ENCODE assay signal across 13 cellular contexts in genomic region chr6:116267879-116268588, GRCh38. TPM values are rescaled to one million over a fixed set of nuclear protein-coding genes. Genes with fewer than 3 reads are reported as not detected.
DNase-seq lines count a peak whose midpoint lies in the region; ATAC-seq and TF ChIP-seq lines count a peak whose summit lies in the region.
"Had no signal": no experiment of that assay in that cellular context is flagged by ENCODE, and none has a peak within 500 bp of the region (broad histone marks: within the 10 kb centered on the region; RNA-seq: fewer than 3 reads in every experiment).

No MANE protein-coding gene starts in this region.

- H3K36me3 ChIP-seq in ACC112 (ENCODE audit: insufficient read depth, low read length) (peaks cover 2% of the 10 kb centered on the region; the same call in 1 of the 2 replicates), MM.1S (replicated peaks; ENCODE audit: insufficient read depth, low read length) (no peaks in the 10 kb centered on the region)
- H3K36me3 ChIP-seq: WERI-Rb-1 had no signal

- H3K27me3 ChIP-seq in ACC112 (ENCODE audit: insufficient read depth, low read length) (no peaks in the 10 kb centered on the region), MM.1S (replicated peaks; ENCODE audit: insufficient read depth, low read length) (no peaks in the 10 kb centered on the region), H9 (ENCODE audit: insufficient read depth, low read length) (no peaks in the 10 kb centered on the region)
- H3K27me3 ChIP-seq: BE2C had no signal

- no peak overlapping the region for H4K5ac ChIP-seq in H9 (ENCODE audit: insufficient read length, low read depth, low read length)

- H3K18ac ChIP-seq in H9 (ENCODE audit: insufficient read length, low read depth, low read length) = no peak overlapping the region

- H3K4me1 Mint-ChIP-seq in activated T-helper 17 cell treated with anti-CD3 and anti-CD28 coated beads, Interleukin-2, amount 50 U/mL, for 72 hours = peaks cover 21% of the 10 kb centered on the region
- peaks cover 21 to 24% of the 10 kb centered on the region in 2 experiments for H3K4me1 Mint-ChIP-seq in H9

- no peaks in the 10 kb centered on the region for H3K79me1 ChIP-seq in H9 (ENCODE audit: insufficient read depth, low read depth, low read length, poor library complexity, severe bottlenecking)

- peak overlapping the region; percentile 26 for H3K4me3 Mint-ChIP-seq in activated T-helper 17 cell treated with anti-CD3 and anti-CD28 coated beads, Interleukin-2, amount 50 U/mL, for 72 hours
- no peak overlapping the region for H3K4me3 Mint-ChIP-seq in H9

- no peak overlapping the region for H3K14ac ChIP-seq in H9 (ENCODE audit: insufficient read depth, low read length)

- H3T11ph ChIP-seq in H9 (ENCODE audit: low read length) = no peak overlapping the region

- H3F3A ChIP-seq in MM.1S (ENCODE audit: insufficient read depth, low read length) = no peaks in the 10 kb centered on the region

- H3K23ac ChIP-seq in H9 (ENCODE audit: insufficient read length, low read depth, low read length) = no peak overlapping the region

- no peaks in the 10 kb centered on the region for H3K23me2 ChIP-seq in H9 (ENCODE audit: insufficient read length, low read depth, low read length, poor library complexity, severe bottlenecking)

- no peak overlapping the region for H2BK12ac ChIP-seq in H9 (ENCODE audit: insufficient read length, low read depth, low read length)

- H3K27ac ChIP-seq in ACC112 (ENCODE audit: low read depth, low read length) (peak overlapping the region; percentile 9; the same call in 1 of the 2 replicates), MM.1S (ENCODE audit: low read length) (no peak overlapping the region), H9 (ENCODE audit: insufficient read length, low read depth, low read length) (no peak overlapping the region)
- H3K27ac ChIP-seq: WERI-Rb-1 had no signal

- H4K8ac ChIP-seq in H9 (replicated peaks; ENCODE audit: insufficient read length, low read depth, low read length) = no peak overlapping the region

- TF ChIP-seq CTCF in MM.1S (IDR thresholded peaks at IDR 0.05; ENCODE audit: low read length) (no peak), H9 (conservative IDR thresholded peaks at IDR 0.05) (no peak)

- no peak overlapping the region for H3K4me3 ChIP-seq in ACC112 (ENCODE audit: low read depth, low read length)
- no peak overlapping the region for H3K4me3 ChIP-seq in MM.1S (ENCODE audit: low read length)

- H3K27me3 Mint-ChIP-seq in activated T-helper 17 cell treated with anti-CD3 and anti-CD28 coated beads, Interleukin-2, amount 50 U/mL, for 72 hours = no peaks in the 10 kb centered on the region
- no peaks in the 10 kb centered on the region for H3K27me3 Mint-ChIP-seq in H9 (ENCODE audit: low read depth)

- ATAC-seq in GM18867 (IDR thresholded peaks at IDR 0.05; ENCODE audit: unreplicated experiment) = peak; percentile 12
- peak; percentile 29 for ATAC-seq in HG02970 (IDR thresholded peaks at IDR 0.05; ENCODE audit: low FRiP score, unreplicated experiment)
- peak; percentile 65 for ATAC-seq in activated T-helper 17 cell treated with anti-CD3 and anti-CD28 coated beads, Interleukin-2, amount 50 U/mL, for 72 hours (replicated peaks)

- no peak overlapping the region for H2AFZ ChIP-seq in ACC112 (ENCODE audit: low read length, unreplicated experiment)
- no peak overlapping the region for H2AFZ ChIP-seq in MM.1S (ENCODE audit: low read length)
- H2AFZ ChIP-seq in H9 (ENCODE audit: low read length) = no peak overlapping the region
- H2AFZ ChIP-seq: parathyroid adenoma had no signal

- H3K27ac Mint-ChIP-seq in activated T-helper 17 cell treated with anti-CD3 and anti-CD28 coated beads, Interleukin-2, amount 50 U/mL, for 72 hours = peak overlapping the region; percentile 39
- no peak overlapping the region for H3K27ac Mint-ChIP-seq in H9

- no peaks in the 10 kb centered on the region for H3K9me3 Mint-ChIP-seq in activated T-helper 17 cell treated with anti-CD3 and anti-CD28 coated beads, Interleukin-2, amount 50 U/mL, for 72 hours
- H3K9me3 Mint-ChIP-seq in H9 = no peaks in the 10 kb centered on the region; a peak in 2 of 5 replicates

- no peak overlapping the region for H2BK5ac ChIP-seq in H9 (ENCODE audit: insufficient read length, low read length)

- no peaks in the 10 kb centered on the region for H3K9me2 ChIP-seq in MM.1S (replicated peaks; ENCODE audit: insufficient read depth, low read length)

- H2BK120ac ChIP-seq in H9 (ENCODE audit: low read depth, low read length, poor library complexity, severe bottlenecking) = no peak overlapping the region

- H3K9ac ChIP-seq in MM.1S (ENCODE audit: low read length) (no peak overlapping the region), H9 (ENCODE audit: extremely low read depth, insufficient read length, low read length) (no peak overlapping the region)
- H3K9ac ChIP-seq: parathyroid adenoma had no signal

- H4K91ac ChIP-seq in H9 (ENCODE audit: insufficient read length, low read depth, low read length) = no peak overlapping the region

- no peaks in the 10 kb centered on the region for H4K20me1 ChIP-seq in MM.1S (ENCODE audit: insufficient read depth, low read length)
- no peaks in the 10 kb centered on the region for H4K20me1 ChIP-seq in H9 (ENCODE audit: control insufficient read depth, insufficient read depth, insufficient read length)

- H3K9me3 ChIP-seq in MM.1S (replicated peaks; ENCODE audit: insufficient read depth, low read length) (no peaks in the 10 kb centered on the region), H9 (ENCODE audit: control insufficient read depth, low read depth, low read length) (no peaks in the 10 kb centered on the region)
- H3K9me3 ChIP-seq: BE2C had no signal

- no peak overlapping the region for H3K56ac ChIP-seq in H9 (ENCODE audit: insufficient read length, low read depth, low read length)

- peaks cover 41% of the 10 kb centered on the region for H3K36me3 Mint-ChIP-seq in activated T-helper 17 cell treated with anti-CD3 and anti-CD28 coated beads, Interleukin-2, amount 50 U/mL, for 72 hours (ENCODE audit: low read depth)
- H3K36me3 Mint-ChIP-seq in H9 (ENCODE audit: insufficient read depth in 1 of 3, low read depth in 3 of 3) = no peaks in the 10 kb centered on the region; a peak in 3 of 7 replicates

- H2BK15ac ChIP-seq in H9 (ENCODE audit: low read depth, low read length) = no peak overlapping the region

- H2BK20ac ChIP-seq in H9 (ENCODE audit: low read depth, low read length, poor library complexity, severe bottlenecking) = no peak overlapping the region

- H3K4me1 ChIP-seq in ACC112 (ENCODE audit: control insufficient read depth, insufficient read depth, low read length, unreplicated experiment) (peaks cover 38% of the 10 kb centered on the region), MM.1S (ENCODE audit: low read length) (no peaks in the 10 kb centered on the region), H9 (ENCODE audit: insufficient read depth, low read length) (peaks cover 5% of the 10 kb centered on the region; the same call in 1 of the 2 replicates)
- H3K4me1 ChIP-seq: BE2C, parathyroid adenoma had no signal

- H3K79me2 ChIP-seq in ACC112 (ENCODE audit: control insufficient read depth, insufficient read depth, low read length, unreplicated experiment) (no peaks in the 10 kb centered on the region), MM.1S (ENCODE audit: low read length) (no peaks in the 10 kb centered on the region), H9 (ENCODE audit: insufficient read depth, low read length) (no peaks in the 10 kb centered on the region)

- no peak overlapping the region for H2AK5ac ChIP-seq in H9 (ENCODE audit: insufficient read length, low read length)

- no peak overlapping the region for H3K4ac ChIP-seq in H9 (ENCODE audit: low read depth, low read length)

- no peak for DNase-seq in superior temporal gyrus (ENCODE audit: extremely low spot score)
- DNase-seq in MM.1S = no peak
- DNase-seq in NCI-H1417 treated with DMSO at 0.1 percent for 48 hours (lab: John Stamatoyannopoulos, UW) = no peak
- DNase-seq in H9 = no peak
- DNase-seq: BE2C; left ventricle myocardium superior; stimulated activated CD4-positive, alpha-beta T cell treated with anti-CD3 and anti-CD28 coated beads, Interleukin-4, amount 100 ng/mL, for 4 hours; WERI-Rb-1 had no signal

- H3K4me2 ChIP-seq in MM.1S (ENCODE audit: low read depth, low read length) = no peak overlapping the region
- H3K4me2 ChIP-seq in H9 (ENCODE audit: insufficient read depth, insufficient read length, low read length) = no peak overlapping the region

- no CpG with 5 or more reads among the region's 3 CpGs for WGBS in H9 (ENCODE audit: extremely low coverage, insufficient read length, low lambda C conversion rate)

RNA-seq across cellular contexts. Expression of gene TSPYL1, which starts 11.7 kb away (rescaled TPM):
- total RNA-seq in activated T-helper 17 cell treated with anti-CD3 and anti-CD28 coated beads, Interleukin-2, amount 50 U/mL, for 72 hours = 10 to 100 TPM; 47.9 to 64.6 TPM
- total RNA-seq in H9 (2021) = 75.3 and 76.8 TPM in 2 replicates

RNA-seq across cellular contexts. Expression of gene TSPYL4, which starts 14.2 kb away (rescaled TPM):
- total RNA-seq in activated T-helper 17 cell treated with anti-CD3 and anti-CD28 coated beads, Interleukin-2, amount 50 U/mL, for 72 hours = 10 to 100 TPM; 10.3 to 13.1 TPM
- 18.9 and 19.0 TPM in 2 replicates for total RNA-seq in H9 (2021)

Comparison
In these comparisons a context has a peak if more than half of its experiments do, and no peak if none do; other contexts are left out.
1. ATAC-seq: peak in every context shown above with its lines; median percentile 65 in activated T-helper 17 cell treated with anti-CD3 and anti-CD28 coated beads, Interleukin-2, amount 50 U/mL, for 72 hours; 29 in HG02970; 12 in GM18867.